14 cellular contexts compared by ENCODE assay signal in genomic region chr1:119006406-119007279, GRCh38. TPM values are rescaled to one million over a fixed set of nuclear protein-coding genes. Genes with fewer than 3 reads are reported as not detected.
DNase-seq lines count a peak whose midpoint lies in the region; ATAC-seq and TF ChIP-seq lines count a peak whose summit lies in the region.
"Had no signal": no experiment of that assay in that cellular context is flagged by ENCODE, and none has a peak within 500 bp of the region (broad histone marks: within the 10 kb centered on the region; RNA-seq: fewer than 3 reads in every experiment).

No MANE protein-coding gene starts in this region.

- no peak overlapping the region for H2BK5ac ChIP-seq in mesendoderm (ENCODE audit: low read length)

- no peaks in the 10 kb centered on the region for H3K79me2 ChIP-seq in mesendoderm (ENCODE audit: control insufficient read depth, insufficient read depth, low read length)

- peaks cover 4% of the 10 kb centered on the region for H3K9me3 Mint-ChIP-seq in activated naive CD8-positive, alpha-beta T cell (ENCODE audit: low read depth)
- H3K9me3 Mint-ChIP-seq in activated naive CD8-positive, alpha-beta T cell treated with anti-CD3 and anti-CD28 coated beads, Interleukin-2, amount 50 U/mL, for 24 hours, result peaks cover 17% of the 10 kb centered on the region
- H3K9me3 Mint-ChIP-seq in type B pancreatic cell, result no peaks in the 10 kb centered on the region
- H3K9me3 Mint-ChIP-seq: activated T-helper 2 cell treated with anti-CD3 and anti-CD28 coated beads, Interferon-gamma antibody, Interleukin-2, Interleukin-4, amounts not matched to agents 10 μg/mL and 5 μg/mL and 100 μg/mL, durations not matched to agents 14 hours and 24 hours and 36 hours had no signal

- H3K4me2 ChIP-seq in mesendoderm (ENCODE audit: low read length), result peak overlapping the region; percentile 21
- H3K4me2 ChIP-seq: BLaER1 treated with 17β-estradiol and CSF1 and Interleukin-3, amounts not matched to agents 10 nM and 100 nM had no signal

- H3K9me3 ChIP-seq in ascending aorta, result no peaks in the 10 kb centered on the region

- peaks cover 14% of the 10 kb centered on the region for H3K4me1 Mint-ChIP-seq in activated naive CD8-positive, alpha-beta T cell (ENCODE audit: low read depth)
- peaks cover 10% of the 10 kb centered on the region for H3K4me1 Mint-ChIP-seq in activated naive CD8-positive, alpha-beta T cell treated with anti-CD3 and anti-CD28 coated beads, Interleukin-2, amount 50 U/mL, for 24 hours
- H3K4me1 Mint-ChIP-seq in type B pancreatic cell (ENCODE audit: unreplicated experiment), result peaks cover 12% of the 10 kb centered on the region

- no peak for TF ChIP-seq CTCF in ascending aorta (IDR thresholded peaks at IDR 0.05)
- no peak for TF ChIP-seq CTCF in type B pancreatic cell (conservative IDR thresholded peaks at IDR 0.05)

- H3K36me3 Mint-ChIP-seq in activated naive CD8-positive, alpha-beta T cell, result peaks cover 16% of the 10 kb centered on the region
- H3K36me3 Mint-ChIP-seq in activated naive CD8-positive, alpha-beta T cell treated with anti-CD3 and anti-CD28 coated beads, Interleukin-2, amount 50 U/mL, for 24 hours (ENCODE audit: low read depth), result peaks cover 13% of the 10 kb centered on the region
- no peaks in the 10 kb centered on the region for H3K36me3 Mint-ChIP-seq in type B pancreatic cell

- intact Hi-C loops in ascending aorta (cut with DNase I), result loop anchor here (5.0 kb wide), 1 partner anchor 854 kb away; no protein-coding TSS in a partner anchor

- H4K8ac ChIP-seq in mesendoderm (ENCODE audit: low read depth, low read length), result no peak overlapping the region

- ATAC-seq in activated naive CD8-positive, alpha-beta T cell treated with anti-CD3 and anti-CD28 coated beads, Interleukin-2, amount 50 U/mL, for 24 hours, result no peak
- ATAC-seq in GM18858 (IDR thresholded peaks at IDR 0.05; ENCODE audit: unreplicated experiment), result no peak

- no peak overlapping the region for H2BK15ac ChIP-seq in mesendoderm (replicated peaks; ENCODE audit: low read depth)

- H3K27me3 ChIP-seq in ascending aorta, result peaks cover 20% of the 10 kb centered on the region
- H3K27me3 ChIP-seq in mesendoderm (ENCODE audit: insufficient read depth, low read length, poor library complexity), result peaks cover 57% of the 10 kb centered on the region
- H3K27me3 ChIP-seq: BLaER1 treated with 17β-estradiol and CSF1 and Interleukin-3, amounts not matched to agents 10 nM and 100 nM had no signal

- H2BK120ac ChIP-seq in mesendoderm (ENCODE audit: low read depth, low read length), result no peak overlapping the region

- H4K5ac ChIP-seq in mesendoderm (ENCODE audit: low read length), result no peak overlapping the region

- peaks cover 57% of the 10 kb centered on the region for H3K27me3 Mint-ChIP-seq in activated naive CD8-positive, alpha-beta T cell
- H3K27me3 Mint-ChIP-seq in activated naive CD8-positive, alpha-beta T cell treated with anti-CD3 and anti-CD28 coated beads, Interleukin-2, amount 50 U/mL, for 24 hours, result peaks cover 74% of the 10 kb centered on the region
- peaks cover 99% of the 10 kb centered on the region for H3K27me3 Mint-ChIP-seq in type B pancreatic cell

- H3K18ac ChIP-seq in mesendoderm (ENCODE audit: low read length), result no peak overlapping the region

- no peak overlapping the region for H3K4ac ChIP-seq in mesendoderm (ENCODE audit: low read depth, low read length)

- H3K27ac ChIP-seq in ascending aorta (no peak overlapping the region), mesendoderm (ENCODE audit: low read depth, low read length) (no peak overlapping the region)
- H3K27ac ChIP-seq: BLaER1 treated with 17β-estradiol and CSF1 and Interleukin-3, amounts not matched to agents 10 nM and 100 nM had no signal

- DNase-seq in activated naive CD8-positive, alpha-beta T cell treated with anti-CD3 and anti-CD28 coated beads, Interleukin-2, amount 50 U/mL, for 24 hours, result no peak
- no peak for DNase-seq in ascending aorta (ENCODE audit: low spot score in 2 of 2)
- no peak for DNase-seq in mesendoderm
- DNase-seq in type B pancreatic cell (ENCODE audit: extremely low spot score, unreplicated experiment), result no peak
- no peak for DNase-seq in GOT3 (lab: John Stamatoyannopoulos, UW)
- DNase-seq in NCI-H2029 treated with DMSO at 0.1 percent for 48 hours (lab: John Stamatoyannopoulos, UW), result no peak
- DNase-seq: central memory CD4-positive, alpha-beta T cell; KBM-7 had no signal

- H3K4me1 ChIP-seq in ascending aorta (peaks cover 6 to 8% of the 10 kb centered on the region in 2 donors), mesendoderm (ENCODE audit: control insufficient read depth, low read depth, low read length) (peaks cover 3% of the 10 kb centered on the region)

- H3K56ac ChIP-seq in mesendoderm (ENCODE audit: low read length), result peak overlapping the region; percentile 34

- peak overlapping the region; percentile 30 for H3K4me3 Mint-ChIP-seq in activated naive CD8-positive, alpha-beta T cell
- H3K4me3 Mint-ChIP-seq in activated naive CD8-positive, alpha-beta T cell treated with anti-CD3 and anti-CD28 coated beads, Interleukin-2, amount 50 U/mL, for 24 hours, result no peak overlapping the region
- H3K4me3 Mint-ChIP-seq in type B pancreatic cell, result peak overlapping the region; percentile 69

- no peak overlapping the region for H3K23ac ChIP-seq in mesendoderm (ENCODE audit: low read length)

- H3K4me3 ChIP-seq in ascending aorta (peak overlapping the region; percentile 17 to 35), mesendoderm (ENCODE audit: low read length) (no peak overlapping the region)
- H3K4me3 ChIP-seq: BLaER1 treated with 17β-estradiol and CSF1 and Interleukin-3, amounts not matched to agents 10 nM and 100 nM had no signal

- no peak overlapping the region for H2AK5ac ChIP-seq in mesendoderm (ENCODE audit: low read length)

- H3K36me3 ChIP-seq in ascending aorta (no peaks in the 10 kb centered on the region), mesendoderm (ENCODE audit: control insufficient read depth, insufficient read depth, low read length) (no peaks in the 10 kb centered on the region)

- no peak overlapping the region for H3K9ac ChIP-seq in mesendoderm (ENCODE audit: low read length)
- H3K9ac ChIP-seq: BLaER1 treated with 17β-estradiol and CSF1 and Interleukin-3, amounts not matched to agents 10 nM and 100 nM had no signal

- no peaks in the 10 kb centered on the region for H3K79me1 ChIP-seq in mesendoderm (ENCODE audit: low read length)

- WGBS in mesendoderm (ENCODE audit: extremely low coverage, insufficient coverage, low lambda C conversion rate), result no CpG with 5 or more reads among the region's 81 CpGs

- H3K27ac Mint-ChIP-seq in activated naive CD8-positive, alpha-beta T cell, result no peak overlapping the region
- no peak overlapping the region for H3K27ac Mint-ChIP-seq in activated naive CD8-positive, alpha-beta T cell treated with anti-CD3 and anti-CD28 coated beads, Interleukin-2, amount 50 U/mL, for 24 hours
- H3K27ac Mint-ChIP-seq in type B pancreatic cell, result peak overlapping the region; percentile 58
- H3K27ac Mint-ChIP-seq: activated T-helper 2 cell treated with anti-CD3 and anti-CD28 coated beads, Interferon-gamma antibody, Interleukin-2, Interleukin-4, amounts not matched to agents 10 μg/mL and 5 μg/mL and 100 μg/mL, durations not matched to agents 14 hours and 24 hours and 36 hours had no signal

RNA-seq across cellular contexts. Expression of gene TBX15, which starts 18.5 kb away (rescaled TPM):
- total RNA-seq in ascending aorta (1.8 TPM), type B pancreatic cell (ENCODE audit: low replicate concordance) (0.19 and 8.5 TPM in 2 replicates)
- polyA plus RNA-seq in mesendoderm (2013, experiment 1 of 2), result 0.14 TPM
- 0.14 TPM for polyA plus RNA-seq in mesendoderm (2013, experiment 2 of 2)
- total RNA-seq: activated T-helper 2 cell treated with anti-CD3 and anti-CD28 coated beads, Interferon-gamma antibody, Interleukin-2, Interleukin-4, amounts not matched to agents 10 μg/mL and 5 μg/mL and 100 μg/mL, durations not matched to agents 14 hours and 24 hours and 36 hours; esophagus mucosa; pulmonary artery endothelial cell had no signal
